In the genomic region with DNA sequence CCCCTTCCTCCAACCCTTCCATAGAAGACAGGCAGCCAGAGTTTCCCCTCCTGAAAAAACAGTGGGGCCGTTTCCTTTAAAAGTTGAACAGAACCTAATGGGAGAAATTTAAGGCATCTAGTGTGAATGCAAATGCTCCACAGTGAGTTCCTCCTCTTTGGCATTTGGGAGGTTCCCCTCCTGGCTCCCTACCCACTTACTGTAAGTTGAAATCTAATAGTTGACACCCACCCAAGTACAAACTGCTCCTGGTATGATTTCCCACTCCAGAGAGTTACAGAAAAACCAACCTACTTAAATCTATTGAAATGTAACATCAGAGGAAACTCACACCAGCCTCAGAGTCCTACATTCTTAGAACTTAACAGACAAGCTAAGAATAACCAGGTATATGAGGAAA, we compare ENCODE assay signal across 8 cellular contexts. TPM values are rescaled to one million over a fixed set of nuclear protein-coding genes. Genes with fewer than 3 reads are reported as not detected.
"Had no signal": no experiment of that assay in that cellular context is flagged by ENCODE, and none has a peak within 500 bp of the region (broad histone marks: within the 10 kb centered on the region; RNA-seq: fewer than 3 reads in every experiment).

No MANE protein-coding gene starts in this region.

- H3K4me3 Mint-ChIP-seq: GM23338, H9 had no signal

- H3K4me3 ChIP-seq: GM23338, K562 had no signal

- ATAC-seq: GM23338, K562 had no signal

- DNase-seq: H9, HCEC 1CT, IMR-90 had no signal

- H3K9me3 Mint-ChIP-seq: GM23338, H9 had no signal

- H3K27ac Mint-ChIP-seq: GM23338 had no signal

- FAIRE-seq: H1, H54, HTR-8/SVneo, K562 had no signal

RNA-seq across cellular contexts. Expression of gene ENPEP, which starts 17.6 kb away (rescaled TPM):
- total RNA-seq: K562 had no signal
